In the genomic region with DNA sequence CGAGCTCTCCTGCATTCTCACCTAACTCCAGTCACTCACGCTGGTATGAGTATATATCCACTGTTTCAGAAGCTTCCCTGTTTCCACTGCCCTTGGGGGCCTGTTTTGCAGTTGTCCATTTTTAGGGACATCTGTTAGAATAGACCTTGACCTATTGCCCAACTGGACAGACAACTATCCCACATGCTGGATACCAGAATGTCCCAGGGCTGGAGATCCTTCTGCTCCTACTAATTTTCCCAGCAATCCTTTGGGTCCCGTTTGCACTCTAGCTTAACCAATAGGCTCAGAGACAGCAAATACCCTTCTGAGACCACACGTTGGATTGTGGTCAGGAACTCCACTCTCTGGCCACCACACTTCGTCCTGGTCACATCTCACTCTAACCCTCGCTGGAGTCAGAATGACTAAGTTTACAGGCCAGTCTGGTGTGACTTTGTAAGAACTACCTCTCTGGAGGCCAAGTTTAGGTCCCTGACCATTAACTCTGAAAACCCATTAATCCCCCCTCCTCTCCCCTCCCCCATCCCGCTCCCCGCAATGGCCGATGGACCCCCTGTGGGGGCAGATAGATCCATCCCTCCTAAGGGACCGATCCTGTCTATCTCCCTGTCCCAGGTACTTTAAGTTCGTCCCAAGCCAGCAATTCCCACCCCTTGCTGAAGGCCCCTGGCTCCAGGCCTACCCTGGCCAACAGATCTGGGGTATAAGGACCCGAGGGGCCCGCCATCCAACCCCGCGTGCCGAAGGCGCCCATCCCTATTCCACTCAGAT, we compare ENCODE assay signal across 8 cellular contexts. TPM values are rescaled to one million over a fixed set of nuclear protein-coding genes. Genes with fewer than 3 reads are reported as not detected.
DNase-seq lines count a peak whose midpoint lies in the region; ATAC-seq, FAIRE-seq and TF ChIP-seq lines count a peak whose summit lies in the region.

No MANE protein-coding gene starts in this region.

- FAIRE-seq in bronchial epithelial cell (lab: Jason Lieb, UNC), result no peak

- H2AFZ ChIP-seq in Loucy (ENCODE audit: low read length), result no peak overlapping the region

- peak overlapping the region; percentile 93 for H3K4me2 ChIP-seq in Loucy (ENCODE audit: low read depth, low read length, poor library complexity, severe bottlenecking)

- no peak for TF ChIP-seq POLR2A in lower leg skin (IDR thresholded peaks at IDR 0.05)

- intact Hi-C loops in lower leg skin (cut with DNase I; ENCODE audit: low total_unique reads) (no loop called here), tibial artery (cut with DNase I; ENCODE audit: low total_unique reads) (no loop called here)

- peaks cover 55% of the 10 kb centered on the region for H3K79me2 ChIP-seq in Loucy (ENCODE audit: insufficient read depth, low read length)

- 0 out of 2 replicates have a peak, but pooled peaks cover 5% of the 10 kb centered on the region for H3F3A ChIP-seq in Loucy (ENCODE audit: low read depth)

- H3K9ac ChIP-seq in Loucy (ENCODE audit: low read depth, low read length, poor library complexity, severe bottlenecking), result peak overlapping the region; percentile 99

- H3K27ac ChIP-seq in tibial artery, result peak overlapping the region; percentile 90 to 95

- 12 to 20% methylated on average over 17 of the region's 17 CpGs for WGBS in lower leg skin, 2 donors

- H3K27me3 ChIP-seq in Loucy (ENCODE audit: insufficient read depth, low read length, poor library complexity, severe bottlenecking) (peaks cover 7% of the 10 kb centered on the region), bronchial epithelial cell (ENCODE audit: control insufficient read depth, insufficient read depth, low read length) (no peaks in the 10 kb centered on the region), tibial artery (no peaks in the 10 kb centered on the region)

- H3K9me3 ChIP-seq in Loucy (ENCODE audit: insufficient read depth, low read depth, low read length) (no peaks in the 10 kb centered on the region), tibial artery (no peaks in the 10 kb centered on the region)

- ATAC-seq in HG03196 (IDR thresholded peaks at IDR 0.05; ENCODE audit: unreplicated experiment), result no peak

- no peaks in the 10 kb centered on the region for H3K9me2 ChIP-seq in Loucy (replicated peaks; ENCODE audit: low read depth, low read length)

- peaks cover 27% of the 10 kb centered on the region for H4K20me1 ChIP-seq in Loucy (ENCODE audit: insufficient read depth, low read length, poor library complexity, severe bottlenecking)

- peaks cover 43% of the 10 kb centered on the region for H3K4me1 ChIP-seq in Loucy (ENCODE audit: insufficient read depth, low read length, poor library complexity, severe bottlenecking)
- peaks cover 5 to 31% (median 20%) of the 10 kb centered on the region in 4 donors for H3K4me1 ChIP-seq in tibial artery

- no peak for TF ChIP-seq CTCF in Loucy (conservative IDR thresholded peaks at IDR 0.05; ENCODE audit: low read length)
- TF ChIP-seq CTCF in bronchial epithelial cell (IDR thresholded peaks at IDR 0.05; ENCODE audit: insufficient read depth, low read length, severe bottlenecking), result no peak
- no peak for TF ChIP-seq CTCF in lower leg skin (IDR thresholded peaks at IDR 0.05)
- TF ChIP-seq CTCF in tibial artery (IDR thresholded peaks at IDR 0.05), result no peak

- H3K36me3 ChIP-seq in Loucy (ENCODE audit: insufficient read depth, low read length) (no peaks in the 10 kb centered on the region), bronchial epithelial cell (ENCODE audit: control insufficient read depth, insufficient read depth, low read length) (no peaks in the 10 kb centered on the region), tibial artery (no peaks in the 10 kb centered on the region)

- H3K4me3 ChIP-seq in Loucy (ENCODE audit: low read length, poor library complexity, severe bottlenecking) (peak overlapping the region; percentile 93), bronchial epithelial cell (ENCODE audit: low read depth, low read length) (peak overlapping the region; percentile 89), lower leg skin (ENCODE audit: low read depth, poor library complexity, severe bottlenecking) (peak overlapping the region; percentile 97), tibial artery (peak overlapping the region; percentile 92 to 95)

- peak; percentile 25 for DNase-seq in Daoy (ENCODE audit: low read depth)
- no peak for DNase-seq in bronchial epithelial cell (ENCODE audit: low read depth)
- peak in 1 of 2 donors; percentile 34 for DNase-seq in lower leg skin (ENCODE audit: low spot score in 2 of 2)
- peak in 1 of 2 donors; percentile 63 for DNase-seq in tibial artery
- DNase-seq in NCI-H1048 (lab: John Stamatoyannopoulos, UW), result no peak
- DNase-seq in NCI-H774 (lab: John Stamatoyannopoulos, UW), result no peak

RNA-seq across cellular contexts. Expression of a gene that starts 35.5 kb away (rescaled TPM):
- total RNA-seq in Daoy (2014; rRNA removed; shearing (Covaris generic)), result 30.0 and 35.8 TPM in 2 replicates
- total RNA-seq in bronchial epithelial cell (30.5 and 35.6 TPM in 2 replicates), lower leg skin (10 to 100 TPM; 25.2 to 34.9 (median 34.4) TPM)
